8 cellular contexts compared by ENCODE assay signal in genomic region chr17:77342656-77342990, GRCh38.
DNase-seq lines count a peak whose midpoint lies in the region; TF ChIP-seq lines count a peak whose summit lies in the region.
"Not testable (repeated sequence)": the region's sequence is repeated elsewhere in the genome, so short reads cannot be mapped to it uniquely, and the experiment has no call there.

No MANE protein-coding gene starts in this region.

- H3K79me2 ChIP-seq in DOHH2 (ENCODE audit: control insufficient read depth, low read length) (peaks cover 12% of the 10 kb centered on the region), smooth muscle cell (ENCODE audit: low read depth) (peaks cover 93% of the 10 kb centered on the region)

- not testable (repeated sequence) for H3K27me3 Mint-ChIP-seq in activated CD4-positive, alpha-beta memory T cell treated with anti-CD3 and anti-CD28 coated beads for 36 hours; activated naive CD4-positive, alpha-beta T cell treated with anti-CD3 and anti-CD28 coated beads, Interleukin-2, amount 10 ng/mL, durations not matched to agents 7 days and 5 days

- POLR2A ChIA-PET in activated CD4-positive, alpha-beta memory T cell treated with anti-CD3 and anti-CD28 coated beads for 36 hours (lab: Charles Lee), result interaction anchor here (0.6 to 1.1 kb wide), 3 partner anchors 11 to 65 kb away, joined by 3 read pairs; no protein-coding TSS in a partner anchor

- not testable (repeated sequence) for H3K9me3 Mint-ChIP-seq in activated CD4-positive, alpha-beta memory T cell treated with anti-CD3 and anti-CD28 coated beads for 36 hours
- peaks cover 17% of the 10 kb centered on the region for H3K9me3 Mint-ChIP-seq in activated naive CD4-positive, alpha-beta T cell treated with anti-CD3 and anti-CD28 coated beads, Interleukin-2, amount 10 ng/mL, durations not matched to agents 7 days and 5 days

- peak overlapping the region; percentile 43 for H3K27ac ChIP-seq in DOHH2 (ENCODE audit: low read depth, low read length)
- H3K27ac ChIP-seq in Peyer's patch, result peak overlapping the region; percentile 53 to 83 (median 70)
- H3K27ac ChIP-seq in smooth muscle cell (ENCODE audit: low read depth), result not testable (repeated sequence)

- not testable (repeated sequence) for TF ChIP-seq CTCF in DOHH2 (IDR thresholded peaks at IDR 0.05; ENCODE audit: low read depth, low read length, poor library complexity, severe bottlenecking); Peyer's patch (IDR thresholded peaks at IDR 0.05); smooth muscle cell (IDR thresholded peaks at IDR 0.05; ENCODE audit: borderline replicate concordance, insufficient read depth, poor library complexity, severe bottlenecking)

- intact Hi-C loops in activated CD4-positive, alpha-beta memory T cell treated with anti-CD3 and anti-CD28 coated beads for 36 hours (cut with micrococcal nuclease), result loop anchor here (1.0 kb wide), 1 partner anchor 32 kb away; no protein-coding TSS in a partner anchor

- H3K4me2 ChIP-seq in DOHH2 (ENCODE audit: low read length) (peak overlapping the region; percentile 67), smooth muscle cell (peak overlapping the region; percentile 22)

- not testable (repeated sequence) for TF ChIP-seq POLR2A in Peyer's patch (IDR thresholded peaks at IDR 0.05)

- H3K4me1 ChIP-seq in DOHH2 (ENCODE audit: control insufficient read depth, low read length) (peaks cover 35% of the 10 kb centered on the region), Peyer's patch (peaks cover 0 to 15% (median 8%) of the 10 kb centered on the region in 4 donors)
- H3K4me1 ChIP-seq in smooth muscle cell (ENCODE audit: low read depth), result not testable (repeated sequence)

- H3K9ac ChIP-seq in smooth muscle cell (ENCODE audit: low read depth), result not testable (repeated sequence)

- not testable (repeated sequence) for H3K36me3 ChIP-seq in DOHH2 (ENCODE audit: control insufficient read depth, low read length); Peyer's patch; smooth muscle cell (ENCODE audit: low read depth)

- peaks cover 59% of the 10 kb centered on the region for H3K4me1 Mint-ChIP-seq in activated CD4-positive, alpha-beta memory T cell treated with anti-CD3 and anti-CD28 coated beads for 36 hours (ENCODE audit: low read depth)
- peaks cover 51% of the 10 kb centered on the region for H3K4me1 Mint-ChIP-seq in activated naive CD4-positive, alpha-beta T cell treated with anti-CD3 and anti-CD28 coated beads, Interleukin-2, amount 10 ng/mL, durations not matched to agents 7 days and 5 days

- not testable (repeated sequence) for H3K9me3 ChIP-seq in DOHH2 (ENCODE audit: control insufficient read depth, insufficient read depth, low read length); Peyer's patch; smooth muscle cell (replicated peaks; ENCODE audit: low read depth)

- DNase-seq in Peyer's patch (peak in 1 of 3 donors; percentile 20), ecto neural progenitor cell (ENCODE audit: low spot score) (peak; percentile 12), mesenteric fat pad (ENCODE audit: low spot score) (peak; percentile 39), ureter (ENCODE audit: low spot score) (peak; percentile 35)
- not testable (repeated sequence) for DNase-seq in activated CD4-positive, alpha-beta memory T cell treated with anti-CD3 and anti-CD28 coated beads for 36 hours; activated naive CD4-positive, alpha-beta T cell treated with anti-CD3 and anti-CD28 coated beads, Interleukin-2, amount 10 ng/mL, durations not matched to agents 7 days and 5 days; smooth muscle cell (lab: John Stamatoyannopoulos, UW; ENCODE audit: unreplicated experiment)

- H3K4me3 ChIP-seq in DOHH2 (ENCODE audit: low read length), result peak overlapping the region; percentile 55
- H3K4me3 ChIP-seq in Peyer's patch, smooth muscle cell: not testable (repeated sequence)

- H4K20me1 ChIP-seq in DOHH2 (ENCODE audit: control insufficient read depth, insufficient read depth, low read depth, low read length), result not testable (repeated sequence)
- peaks cover 88% of the 10 kb centered on the region for H4K20me1 ChIP-seq in smooth muscle cell (ENCODE audit: low read depth)

- H3K4me3 Mint-ChIP-seq in activated CD4-positive, alpha-beta memory T cell treated with anti-CD3 and anti-CD28 coated beads for 36 hours, result not testable (repeated sequence)
- peak overlapping the region; percentile 24 for H3K4me3 Mint-ChIP-seq in activated naive CD4-positive, alpha-beta T cell treated with anti-CD3 and anti-CD28 coated beads, Interleukin-2, amount 10 ng/mL, durations not matched to agents 7 days and 5 days

- H3K27me3 ChIP-seq in DOHH2 (ENCODE audit: control insufficient read depth, low read length); Peyer's patch; smooth muscle cell (ENCODE audit: low read depth): not testable (repeated sequence)

- H3K27ac Mint-ChIP-seq in activated CD4-positive, alpha-beta memory T cell treated with anti-CD3 and anti-CD28 coated beads for 36 hours, result peak overlapping the region; percentile 79
- H3K27ac Mint-ChIP-seq in activated naive CD4-positive, alpha-beta T cell treated with anti-CD3 and anti-CD28 coated beads, Interleukin-2, amount 10 ng/mL, durations not matched to agents 7 days and 5 days, result peak overlapping the region; percentile 86

- H3F3A ChIP-seq in DOHH2 (ENCODE audit: control insufficient read depth, insufficient read depth); smooth muscle cell (ENCODE audit: low read depth): not testable (repeated sequence)

- WGBS in smooth muscle cell (ENCODE audit: low lambda C conversion rate), result 83% methylated on average over 8 of the region's 8 CpGs

- CTCF ChIA-PET in activated CD4-positive, alpha-beta memory T cell treated with anti-CD3 and anti-CD28 coated beads for 36 hours (lab: Charles Lee), result interaction anchor here (2.4 to 5.0 kb wide), 2 partner anchors 11 to 88 kb away, joined by 8 to 20 read pairs; no protein-coding TSS in a partner anchor
- CTCF ChIA-PET in activated naive CD4-positive, alpha-beta T cell treated with anti-CD3 and anti-CD28 coated beads, Interleukin-2, amount 10 ng/mL, durations not matched to agents 7 days and 5 days (lab: Charles Lee), result interaction anchor here (0.9 to 1.3 kb wide), 2 partner anchors 29 to 32 kb away, joined by 3 to 4 read pairs; no protein-coding TSS in a partner anchor

- H3K36me3 Mint-ChIP-seq in activated CD4-positive, alpha-beta memory T cell treated with anti-CD3 and anti-CD28 coated beads for 36 hours, result not testable (repeated sequence)
- H3K36me3 Mint-ChIP-seq in activated naive CD4-positive, alpha-beta T cell treated with anti-CD3 and anti-CD28 coated beads, Interleukin-2, amount 10 ng/mL, durations not matched to agents 7 days and 5 days, result peaks cover 14% of the 10 kb centered on the region

- not testable (repeated sequence) for H2AFZ ChIP-seq in smooth muscle cell (ENCODE audit: low read depth)

- H3K9me2 ChIP-seq in DOHH2 (replicated peaks; ENCODE audit: control insufficient read depth, low read length), result not testable (repeated sequence)
